In the genomic region with DNA sequence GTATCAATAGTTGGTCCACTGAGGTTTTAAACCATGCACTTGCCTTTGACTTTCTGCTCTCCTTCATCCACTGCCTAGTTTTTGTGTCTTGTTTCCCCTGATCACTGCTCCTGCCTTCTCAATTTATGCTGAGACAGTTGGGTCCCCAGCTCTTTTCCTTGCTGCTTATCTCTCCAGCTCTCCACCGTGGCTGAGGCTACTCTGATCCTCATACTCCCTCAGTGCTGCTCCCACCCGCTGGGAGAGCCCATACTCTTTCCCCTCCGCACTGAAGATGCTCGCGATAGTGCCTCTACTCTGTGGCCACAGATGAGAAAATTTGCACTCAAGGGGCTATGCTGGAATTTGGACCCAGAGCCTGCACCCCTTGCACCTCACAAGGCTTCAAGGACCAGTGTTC, we compare ENCODE assay signal across 1 cellular context.
TF ChIP-seq lines count a peak whose summit lies in the region.

No MANE protein-coding gene starts in this region.

TF ChIP-seq in K562, 482 proteins besides CTCF, POLR2A, EP300 and RAD21:
- 0 out of 2 replicates have a peak, but pooled peaks have one; percentile 22 for TF ChIP-seq CBFA2T3 (IDR thresholded peaks at IDR 0.05)
- no peak for TF ChIP-seq ZNF766 (CRISPR knock-in tag; conservative IDR thresholded peaks at IDR 0.05)
- TF ChIP-seq ZNF12 (CRISPR knock-in tag; IDR thresholded peaks at IDR 0.05): peak; percentile 93
- 0 out of 2 replicates have a peak, but pooled peaks have one; percentile 23 for TF ChIP-seq DPF2 (IDR thresholded peaks at IDR 0.05)
- TF ChIP-seq ZNF3 (CRISPR knock-in tag; IDR thresholded peaks at IDR 0.05): no peak
- TF ChIP-seq ZNF217 (CRISPR knock-in tag; IDR thresholded peaks at IDR 0.05): no peak
- TF ChIP-seq, protein P1, sequence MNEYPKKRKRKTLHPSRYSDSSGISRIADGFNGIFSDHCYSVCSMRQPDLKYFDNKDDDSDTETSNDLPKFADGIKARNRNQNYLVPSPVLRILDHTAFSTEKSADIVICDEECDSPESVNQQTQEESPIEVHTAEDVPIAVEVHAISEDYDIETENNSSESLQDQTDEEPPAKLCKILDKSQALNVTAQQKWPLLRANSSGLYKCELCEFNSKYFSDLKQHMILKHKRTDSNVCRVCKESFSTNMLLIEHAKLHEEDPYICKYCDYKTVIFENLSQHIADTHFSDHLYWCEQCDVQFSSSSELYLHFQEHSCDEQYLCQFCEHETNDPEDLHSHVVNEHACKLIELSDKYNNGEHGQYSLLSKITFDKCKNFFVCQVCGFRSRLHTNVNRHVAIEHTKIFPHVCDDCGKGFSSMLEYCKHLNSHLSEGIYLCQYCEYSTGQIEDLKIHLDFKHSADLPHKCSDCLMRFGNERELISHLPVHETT (CRISPR knock-in tag; conservative IDR thresholded peaks at IDR 0.05 in 1 of 2, IDR thresholded peaks at IDR 0.05 in 1 of 2): no peak
